Comparison of ENCODE assay signal across 10 cellular contexts in genomic region chr7:142104550-142105527, GRCh38. TPM values are rescaled to one million over a fixed set of nuclear protein-coding genes. Genes with fewer than 3 reads are reported as not detected.
A peak's percentile ranks its signal among the peaks of the same experiment; 100 is the strongest.
DNase-seq lines count a peak whose midpoint lies in the region; ATAC-seq and TF ChIP-seq lines count a peak whose summit lies in the region.
"Had no signal": no experiment of that assay in that cellular context is flagged by ENCODE, and none has a peak within 500 bp of the region (broad histone marks: within the 10 kb centered on the region; RNA-seq: fewer than 3 reads in every experiment).

No MANE protein-coding gene starts in this region.

- H4K91ac ChIP-seq in neuronal stem cell (ENCODE audit: low read depth, low read length, poor library complexity): no peak overlapping the region

- H2BK12ac ChIP-seq in neuronal stem cell (ENCODE audit: low read length): no peak overlapping the region

- no peaks in the 10 kb centered on the region for H3K79me1 ChIP-seq in neuronal stem cell (ENCODE audit: low read depth, low read length)

- no peaks in the 10 kb centered on the region for H3K36me3 Mint-ChIP-seq in CD4-positive, alpha-beta T cell (ENCODE audit: low read depth)

- no peaks in the 10 kb centered on the region for H3K9me3 ChIP-seq in CD4-positive, alpha-beta T cell (ENCODE audit: control insufficient read depth, low read length)
- no peaks in the 10 kb centered on the region for H3K9me3 ChIP-seq in neuronal stem cell (replicated peaks in 1 of 2; ENCODE audit: control insufficient read depth in 2 of 2, insufficient read depth in 1 of 2, low read depth in 1 of 2, low read length in 2 of 2)

- H3K27me3 ChIP-seq in CD4-positive, alpha-beta T cell (ENCODE audit: control insufficient read depth, insufficient read depth, low read length): no peaks in the 10 kb centered on the region
- no peaks in the 10 kb centered on the region for H3K27me3 ChIP-seq in neuronal stem cell (ENCODE audit: control insufficient read depth in 3 of 3, insufficient read depth in 3 of 3, low read depth in 1 of 3, low read length in 3 of 3)

- H3K18ac ChIP-seq in neuronal stem cell (ENCODE audit: low read length): no peak overlapping the region

- H3K4me3 Mint-ChIP-seq in CD4-positive, alpha-beta T cell: no peak overlapping the region
- H3K4me3 Mint-ChIP-seq: activated T-cell treated with anti-CD3 and anti-CD28 coated beads, Interleukin-2, amount 50 U/mL, for 24 hours had no signal

- no peak overlapping the region for H2AFZ ChIP-seq in neuronal stem cell (ENCODE audit: low read length)
- H2AFZ ChIP-seq: parathyroid adenoma had no signal

- H4K8ac ChIP-seq in neuronal stem cell (ENCODE audit: low read depth, low read length): no peak overlapping the region

- H2BK120ac ChIP-seq in neuronal stem cell (ENCODE audit: low read depth, low read length): no peak overlapping the region

- H3K4me1 ChIP-seq in neuronal stem cell (ENCODE audit: control insufficient read depth in 2 of 2, insufficient read depth in 1 of 2, low read depth in 1 of 2, low read length in 2 of 2): no peaks in the 10 kb centered on the region
- H3K4me1 ChIP-seq: parathyroid adenoma had no signal

- ATAC-seq in CD4-positive, alpha-beta T cell (ENCODE audit: poor library complexity): no peak

- intact Hi-C loops in CD4-positive, alpha-beta T cell (cut with DNase I, micrococcal nuclease): no loop called here

- peak; percentile 47 for DNase-seq in HS-5 (ENCODE audit: low read depth)
- peak; percentile 41 for DNase-seq in RWPE1 (ENCODE audit: low spot score)
- DNase-seq in glomerular visceral epithelial cell (ENCODE audit: extremely low spot score): peak; percentile 9
- peak; percentile 17 for DNase-seq in skeletal muscle cell (ENCODE audit: low read depth)
- no peak for DNase-seq in CD4-positive, alpha-beta T cell
- DNase-seq in NCI-H2107 treated with DMSO at 0.1 percent for 48 hours (lab: John Stamatoyannopoulos, UW; ENCODE audit: unreplicated experiment): no peak
- no peak for DNase-seq in neuronal stem cell (ENCODE audit: low spot score)
- DNase-seq: activated T-cell treated with anti-CD3 and anti-CD28 coated beads, Interleukin-2, amount 50 U/mL, for 24 hours; NCI-H2171 had no signal

- no peak overlapping the region for H3K23ac ChIP-seq in neuronal stem cell (ENCODE audit: low read depth, low read length, poor library complexity)

- no peak overlapping the region for H3K14ac ChIP-seq in neuronal stem cell (ENCODE audit: low read length)

- H3K9me3 Mint-ChIP-seq in CD4-positive, alpha-beta T cell: no peaks in the 10 kb centered on the region
- H3K9me3 Mint-ChIP-seq: activated T-cell treated with anti-CD3 and anti-CD28 coated beads, Interleukin-2, amount 50 U/mL, for 24 hours had no signal

- H3K36me3 ChIP-seq in neuronal stem cell (replicated peaks in 1 of 2; ENCODE audit: control insufficient read depth in 2 of 2, insufficient read depth in 2 of 2, low read length in 2 of 2): no peaks in the 10 kb centered on the region

- H3K4me3 ChIP-seq in skeletal muscle cell (ENCODE audit: low read depth, low read length): no peak overlapping the region
- H3K4me3 ChIP-seq in neuronal stem cell (ENCODE audit: low read length in 2 of 2): no peak overlapping the region

- CTCF ChIA-PET in RWPE1 (lab: Yijun Ruan, JAX): no interaction called here
- CTCF ChIA-PET in CD4-positive, alpha-beta T cell (lab: Charles Lee): no interaction called here

- no peak overlapping the region for H3K4ac ChIP-seq in neuronal stem cell (ENCODE audit: low read length)

- peaks cover 4% of the 10 kb centered on the region for H3K27me3 Mint-ChIP-seq in CD4-positive, alpha-beta T cell

- no peak overlapping the region for H3K27ac Mint-ChIP-seq in CD4-positive, alpha-beta T cell
- H3K27ac Mint-ChIP-seq: activated T-cell treated with anti-CD3 and anti-CD28 coated beads, Interleukin-2, amount 50 U/mL, for 24 hours had no signal

- no peak overlapping the region for H3K9ac ChIP-seq in neuronal stem cell (ENCODE audit: low read depth, low read length, poor library complexity)
- H3K9ac ChIP-seq: parathyroid adenoma had no signal

- POLR2A ChIA-PET in RWPE1 (lab: Yijun Ruan, JAX; ENCODE audit: low non-redundant PET): no interaction called here
- POLR2A ChIA-PET in CD4-positive, alpha-beta T cell (lab: Charles Lee): no interaction called here

- TF ChIP-seq CTCF in RWPE1 (conservative IDR thresholded peaks at IDR 0.05; ENCODE audit: low read depth): no peak
- no peak for TF ChIP-seq CTCF in CD4-positive, alpha-beta T cell (IDR thresholded peaks at IDR 0.05)

- H2AK5ac ChIP-seq in neuronal stem cell (ENCODE audit: low read depth, low read length): no peak overlapping the region

- H3K27ac ChIP-seq in RWPE1 (no peak overlapping the region), neuronal stem cell (replicated peaks; ENCODE audit: low read length) (no peak overlapping the region)
- H3K27ac ChIP-seq in CD4-positive, alpha-beta T cell (ENCODE audit: low read depth, low read length): no peak overlapping the region
- H3K27ac ChIP-seq: parathyroid adenoma had no signal

- H2BK15ac ChIP-seq in neuronal stem cell (ENCODE audit: low read length): no peak overlapping the region

- no peak overlapping the region for H2BK5ac ChIP-seq in neuronal stem cell (ENCODE audit: low read length)

- no CpG with 5 or more reads among the region's 6 CpGs for WGBS in neuronal stem cell (ENCODE audit: extremely low coverage in 2 of 2, insufficient read length in 2 of 2, insufficient replicate concordance in 1 of 2), 2 donors

- no peak overlapping the region for H3K4me2 ChIP-seq in neuronal stem cell (ENCODE audit: insufficient read depth, low read length, poor library complexity, severe bottlenecking)

- no peaks in the 10 kb centered on the region for H3K4me1 Mint-ChIP-seq in CD4-positive, alpha-beta T cell (ENCODE audit: low read depth)

RNA-seq across cellular contexts. Expression of gene MGAM2, which starts 6.7 kb away (rescaled TPM):
- not detected for total RNA-seq in CD4-positive, alpha-beta T cell
- 0.11 TPM for polyA plus RNA-seq in neuronal stem cell (2013, experiment 1 of 2)
- 0.10 TPM for polyA plus RNA-seq in neuronal stem cell (2013, experiment 2 of 2)

Comparison
In these comparisons a context has a peak if more than half of its experiments do, and no peak if none do; other contexts are left out.
1. DNase-seq: peak in HS-5 (single experiment), RWPE1 (single experiment), glomerular visceral epithelial cell (single experiment) and skeletal muscle cell (single experiment); none in CD4-positive, alpha-beta T cell (0 of 10), NCI-H2107 treated with DMSO at 0.1 percent for 48 hours (single experiment) and neuronal stem cell (single experiment).